10 cellular contexts compared by ENCODE assay signal in genomic region chr17:63399856-63400255, GRCh38. TPM values are rescaled to one million over a fixed set of nuclear protein-coding genes. Genes with fewer than 3 reads are reported as not detected.
DNase-seq lines count a peak whose midpoint lies in the region; ATAC-seq and TF ChIP-seq lines count a peak whose summit lies in the region.
"Had no signal": no experiment of that assay in that cellular context is flagged by ENCODE, and none has a peak within 500 bp of the region (broad histone marks: within the 10 kb centered on the region; RNA-seq: fewer than 3 reads in every experiment).

No MANE protein-coding gene starts in this region.

- H3K4me3 ChIP-seq in MG63 (no peak overlapping the region), choroid plexus epithelial cell (ENCODE audit: low read depth, low read length) (no peak overlapping the region), suprapubic skin (no peak overlapping the region)

- H3K27ac ChIP-seq in suprapubic skin: no peak overlapping the region

- H3K9me3 ChIP-seq in MG63: no peaks in the 10 kb centered on the region
- no peaks in the 10 kb centered on the region for H3K9me3 ChIP-seq in suprapubic skin

- H3K36me3 ChIP-seq in MG63 (peaks cover 7% of the 10 kb centered on the region), suprapubic skin (peaks cover 26% of the 10 kb centered on the region)

- 39% methylated on average over 4 of the region's 4 CpGs for WGBS in suprapubic skin

- H3K4me1 ChIP-seq in suprapubic skin: peaks cover 20% of the 10 kb centered on the region

- DNase-seq in MG63 (peak; percentile 72), choroid plexus epithelial cell (ENCODE audit: low read depth) (peak; percentile 56), left lobe of liver (ENCODE audit: low spot score) (no peak), suprapubic skin (ENCODE audit: low spot score in 2 of 2) (peak; percentile 68 to 78), NCI-H187 (lab: John Stamatoyannopoulos, UW) (no peak), SHP77 (lab: John Stamatoyannopoulos, UW) (no peak)
- DNase-seq: activated CD8-positive, alpha-beta memory T cell treated with anti-CD3 and anti-CD28 coated beads, Interleukin-2, amount 50 U/mL, for 48 hours; stimulated activated naive CD4-positive, alpha-beta T cell treated with Interleukin-2 at 50 U/mL for 16 hours; T-helper 1 cell had no signal

- TF ChIP-seq POLR2A in suprapubic skin (IDR thresholded peaks at IDR 0.05): no peak

- peak; percentile 14 for TF ChIP-seq CTCF in choroid plexus epithelial cell (conservative IDR thresholded peaks at IDR 0.05; ENCODE audit: low read depth, low read length)
- TF ChIP-seq CTCF in suprapubic skin (IDR thresholded peaks at IDR 0.05): no peak

- no peak for TF ChIP-seq EP300 in suprapubic skin (IDR thresholded peaks at IDR 0.05)

- H3K27me3 ChIP-seq in MG63 (no peaks in the 10 kb centered on the region), suprapubic skin (no peaks in the 10 kb centered on the region)

- ATAC-seq in left lobe of liver (peak; percentile 33), HG02973 (IDR thresholded peaks at IDR 0.05; ENCODE audit: unreplicated experiment) (no peak)

RNA-seq across cellular contexts. Expression of gene CYB561, which starts 46.2 kb away (rescaled TPM):
- total RNA-seq in MG63 (2014; rRNA removed; shearing (Covaris generic); ENCODE audit: low replicate concordance): 18.6 and 42.8 TPM in 2 replicates
- total RNA-seq in left lobe of liver (22.4 TPM), suprapubic skin (10 to 100 TPM; 36.9 to 87.9 (median 56.4) TPM)

Comparison
In these comparisons a context has a peak if more than half of its experiments do, and no peak if none do; other contexts are left out.
1. DNase-seq: peak in MG63 (single experiment), choroid plexus epithelial cell (single experiment) and suprapubic skin (2 of 2); none in left lobe of liver (single experiment), NCI-H187 (0 of 2) and SHP77 (0 of 2).